In the genomic region with DNA sequence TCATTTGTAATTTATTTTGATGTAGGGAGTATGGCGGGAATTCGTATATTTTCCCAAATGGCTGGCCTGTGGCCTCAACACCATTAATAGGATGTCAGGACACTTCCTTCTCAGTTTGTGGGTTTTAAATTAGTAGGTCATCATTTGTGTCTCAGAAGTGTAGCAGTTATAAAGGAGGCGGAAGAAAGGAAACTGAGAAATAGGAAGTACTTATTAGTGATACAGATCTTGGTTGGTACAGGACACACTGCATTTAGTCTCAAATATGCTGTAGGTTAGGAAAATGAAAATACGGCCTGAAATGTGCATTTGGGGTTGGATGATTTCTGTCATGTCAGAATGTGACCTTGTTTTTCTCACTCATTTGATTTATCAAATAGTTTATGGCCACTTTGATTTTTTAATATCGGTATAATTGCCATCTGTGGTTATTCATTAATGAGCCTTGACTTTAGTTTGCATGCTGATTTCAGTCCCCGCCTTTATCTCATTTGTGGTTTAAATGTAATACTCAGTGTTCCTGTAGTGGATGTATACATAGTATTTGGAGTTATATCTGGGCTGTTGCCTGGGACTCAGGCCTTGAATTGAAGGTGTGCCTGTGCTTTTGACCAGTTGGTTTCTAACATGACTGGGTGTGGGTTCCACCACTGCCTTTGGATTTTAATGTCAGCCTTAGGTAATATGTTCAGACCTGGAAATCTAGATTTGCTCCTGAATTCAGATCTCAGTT, we compare ENCODE assay signal across 13 cellular contexts. TPM values are rescaled to one million over a fixed set of nuclear protein-coding genes. Genes with fewer than 3 reads are reported as not detected.
DNase-seq lines count a peak whose midpoint lies in the region; ATAC-seq, FAIRE-seq and TF ChIP-seq lines count a peak whose summit lies in the region.
"Had no signal": no experiment of that assay in that cellular context is flagged by ENCODE, and none has a peak within 500 bp of the region (broad histone marks: within the 10 kb centered on the region; RNA-seq: fewer than 3 reads in every experiment).

No MANE protein-coding gene starts in this region.

- TF ChIP-seq EP300 in ovary (IDR thresholded peaks at IDR 0.05) = no peak

- no peaks in the 10 kb centered on the region for H3K9me3 ChIP-seq in T-helper 17 cell (ENCODE audit: control insufficient read depth, low read length, poor library complexity, severe bottlenecking)
- H3K9me3 ChIP-seq in mucosa of descending colon = no peaks in the 10 kb centered on the region
- H3K9me3 ChIP-seq in ovary = no peaks in the 10 kb centered on the region
- H3K9me3 ChIP-seq: SK-N-SH had no signal

- FAIRE-seq in GM18507 (lab: Jason Lieb, UNC) = peak; percentile 69

- no peaks in the 10 kb centered on the region for H3K27me3 Mint-ChIP-seq in T-helper 17 cell

- no peak for TF ChIP-seq POLR2A in ovary (IDR thresholded peaks at IDR 0.05)

- H3K36me3 Mint-ChIP-seq in T-helper 17 cell (ENCODE audit: low read depth) = peaks cover 20% of the 10 kb centered on the region

- H3K4me1 ChIP-seq in mucosa of descending colon (ENCODE audit: low read depth) (peaks cover 7% of the 10 kb centered on the region), ovary (ENCODE audit: insufficient read depth) (no peaks in the 10 kb centered on the region)

- H3K27me3 ChIP-seq in ovary = no peaks in the 10 kb centered on the region

- H3K4me3 Mint-ChIP-seq in T-helper 17 cell = peak overlapping the region; percentile 78

- peak overlapping the region; percentile 83 for H3K27ac Mint-ChIP-seq in T-helper 17 cell

- DNase-seq in GM18507 (ENCODE audit: extremely low spot score, insufficient read length, low read depth) (no peak), T-helper 17 cell (no peak), mucosa of descending colon (no peak), ovary (no peak), pons (ENCODE audit: low spot score) (no peak), RKO (ENCODE audit: low spot score) (no peak)
- DNase-seq: activated CD4-positive, CD25-positive, alpha-beta regulatory T cell treated with anti-CD3 and anti-CD28 coated beads, Interleukin-2, amount 50 U/mL, for 72 hours; activated T-cell treated with anti-CD3 and anti-CD28 coated beads, Interleukin-2, amount 50 U/mL, for 1 hour; aorta; NCI-H2107; SK-N-SH had no signal

- ATAC-seq in HG02678 (IDR thresholded peaks at IDR 0.05; ENCODE audit: unreplicated experiment) (peak; percentile 61), T-helper 17 cell (no peak), mucosa of descending colon (peak; percentile 56)

- H3K36me3 ChIP-seq in mucosa of descending colon (ENCODE audit: low read depth) (no peaks in the 10 kb centered on the region), ovary (no peaks in the 10 kb centered on the region)

- intact Hi-C loops in mucosa of descending colon (cut with DNase I, micrococcal nuclease) = no loop called here
- intact Hi-C loops in ovary (cut with DNase I) = no loop called here

- 92% methylated on average over 6 of the region's 6 CpGs for WGBS in ovary, 3 donors

- no peak overlapping the region for H3K27ac ChIP-seq in ovary
- H3K27ac ChIP-seq: HL-60 had no signal

- TF ChIP-seq CTCF in mucosa of descending colon (IDR thresholded peaks at IDR 0.05) = no peak
- TF ChIP-seq CTCF in ovary (IDR thresholded peaks at IDR 0.05) = no peak

- H3K4me1 Mint-ChIP-seq in T-helper 17 cell = peaks cover 31% of the 10 kb centered on the region

- H3K4me3 ChIP-seq in mucosa of descending colon = no peak overlapping the region
- no peak overlapping the region for H3K4me3 ChIP-seq in ovary

RNA-seq across cellular contexts. Expression of a gene that starts 31.4 kb away (rescaled TPM):
- total RNA-seq in T-helper 17 cell (10 to 100 TPM; 69.3 to 71.5 TPM), mucosa of descending colon (10 to 100 TPM; 22.2 to 27.5 (median 26.0) TPM), ovary (10 to 100 TPM; 14.8 to 24.5 (median 22.3) TPM)
- 10 to 100 TPM in 1 of 2 donors, 1 to 10 TPM in 1; 7.7 to 21.9 TPM for polyA plus RNA-seq in ovary
